In the genomic region with DNA sequence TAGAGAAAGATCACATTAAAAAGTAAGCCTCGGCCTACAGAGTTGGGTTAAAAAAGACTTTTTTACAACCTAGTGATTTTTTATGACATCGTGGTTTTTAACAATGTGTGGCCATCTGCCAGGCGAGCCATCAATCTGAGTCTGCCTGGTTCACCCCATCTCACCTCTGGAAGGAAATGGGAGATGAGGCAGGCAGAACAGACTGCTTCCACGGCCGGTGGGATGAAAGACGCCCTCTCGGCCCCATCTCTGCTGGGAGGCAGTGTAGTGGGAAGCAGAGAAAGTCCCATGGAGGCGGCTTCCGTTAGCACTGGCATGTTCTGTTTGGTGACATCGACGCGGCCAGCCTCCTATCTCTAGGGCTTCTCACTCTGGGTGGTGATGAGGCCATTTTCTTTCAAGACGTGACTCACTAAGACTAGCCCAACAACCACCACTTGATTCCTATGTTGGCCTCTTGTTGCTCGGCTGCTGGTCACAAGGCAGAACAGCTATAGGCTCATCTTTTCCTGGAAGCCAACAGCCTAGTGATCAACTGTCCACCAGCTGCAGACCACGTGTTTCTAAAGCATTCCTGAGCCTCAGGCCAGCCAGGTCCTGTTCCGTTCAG, we compare ENCODE assay signal across 9 cellular contexts.
DNase-seq lines count a peak whose midpoint lies in the region; ATAC-seq and TF ChIP-seq lines count a peak whose summit lies in the region.
"Had no signal": no experiment of that assay in that cellular context is flagged by ENCODE, and none has a peak within 500 bp of the region (broad histone marks: within the 10 kb centered on the region; RNA-seq: fewer than 3 reads in every experiment).

No MANE protein-coding gene starts in this region.

- H3K4ac ChIP-seq in IMR-90 (ENCODE audit: low read depth, low read length) = 0 out of 2 replicates have a peak overlapping the region, but pooled peaks have one; percentile 0

- H3K23ac ChIP-seq in IMR-90 (ENCODE audit: low read depth, low read length) = peak overlapping the region; percentile 46; the same call in 1 of the 2 replicates

- 0 out of 4 replicates have a peak overlapping the region, but pooled peaks of 1 of the 2 experiments have one; percentile 4 for H4K8ac ChIP-seq in IMR-90 (ENCODE audit: low read depth in 2 of 2, low read length in 2 of 2)

- TF ChIP-seq POLR2A in IMR-90 (IDR thresholded peaks at IDR 0.05; ENCODE audit: low read depth, low read length) = no peak

- H3K4me1 ChIP-seq in IMR-90 (ENCODE audit: control insufficient read depth, insufficient read depth, low read length) (peaks cover 45% of the 10 kb centered on the region), thymus (ENCODE audit: control insufficient read depth, insufficient read depth, low read length) (peaks cover 2% of the 10 kb centered on the region)

- H2AFZ ChIP-seq in IMR-90 (replicated peaks; ENCODE audit: low read length, poor library complexity) = no peak overlapping the region

- H3K27ac Mint-ChIP-seq in brain = peak overlapping the region; percentile 70 to 95 (median 89)
- H3K27ac Mint-ChIP-seq: stimulated activated naive CD8-positive, alpha-beta T cell treated with anti-CD3 and anti-CD28 coated beads, Interleukin-15, Interleukin-2, amounts not matched to agents 100 ng/mL and 50 ng/mL, for 24 hours had no signal

- peaks cover 0 to 4% (median 0%) of the 10 kb centered on the region in 5 experiments for H3K9me3 Mint-ChIP-seq in brain
- H3K9me3 Mint-ChIP-seq: stimulated activated naive CD8-positive, alpha-beta T cell treated with anti-CD3 and anti-CD28 coated beads, Interleukin-15, Interleukin-2, amounts not matched to agents 100 ng/mL and 50 ng/mL, for 24 hours had no signal

- H3K4me3 ChIP-seq in IMR-90 (ENCODE audit: insufficient read depth, low read depth, low read length) (no peak overlapping the region), thymus (ENCODE audit: low read length) (no peak overlapping the region)

- BruUV-seq in IMR-90 (replicated peaks; lab: Mats Ljungman, UMichigan) = no TSS peak

- H3K56ac ChIP-seq in IMR-90 (ENCODE audit: extremely low read depth, insufficient read depth, low read length) = no peak overlapping the region

- POLR2A ChIA-PET in IMR-90 (lab: Charles Lee; ENCODE audit: unreplicated experiment) = no interaction called here

- H3K27me3 Mint-ChIP-seq in brain = no peaks in the 10 kb centered on the region
- H3K27me3 Mint-ChIP-seq: stimulated activated naive CD8-positive, alpha-beta T cell treated with anti-CD3 and anti-CD28 coated beads, Interleukin-15, Interleukin-2, amounts not matched to agents 100 ng/mL and 50 ng/mL, for 24 hours had no signal

- H4K91ac ChIP-seq in IMR-90 (ENCODE audit: insufficient read depth, low read depth, low read length) = no peak overlapping the region

- peak overlapping the region in 3 of 5 experiments; percentile 11 to 32 (median 22) for H3K4me3 Mint-ChIP-seq in brain
- H3K4me3 Mint-ChIP-seq: stimulated activated naive CD8-positive, alpha-beta T cell treated with anti-CD3 and anti-CD28 coated beads, Interleukin-15, Interleukin-2, amounts not matched to agents 100 ng/mL and 50 ng/mL, for 24 hours had no signal

- peaks cover 42% of the 10 kb centered on the region for H3K36me3 Mint-ChIP-seq in brain

- 0 out of 2 replicates have a peak overlapping the region, but pooled peaks have one; percentile 3 for H2AK5ac ChIP-seq in IMR-90 (ENCODE audit: low read depth, low read length)

- peak overlapping the region; percentile 56 for H3K27ac ChIP-seq in IMR-90 (ENCODE audit: insufficient read depth, low read length)
- H3K27ac ChIP-seq in thymus (ENCODE audit: low read depth) = peak overlapping the region; percentile 57

- no peak overlapping the region for H3K4me2 ChIP-seq in IMR-90 (ENCODE audit: low read depth, low read length)

- no peak for TF ChIP-seq RAD21 in IMR-90 (IDR thresholded peaks at IDR 0.05; ENCODE audit: low read length)

- peaks cover 26% of the 10 kb centered on the region for H3K36me3 ChIP-seq in IMR-90 (ENCODE audit: control insufficient read depth, insufficient read depth, low read length)
- no peaks in the 10 kb centered on the region for H3K36me3 ChIP-seq in thymus (ENCODE audit: control insufficient read depth, insufficient read depth)

- H3K9ac ChIP-seq in IMR-90 (ENCODE audit: low read depth, low read length) = no peak overlapping the region

- dilution Hi-C loops in IMR-90 (cut with HindIII; ENCODE audit: low sequenced_read_pairs, unreplicated experiment) = no loop called here

- ATAC-seq in IMR-90 (ENCODE audit: low read depth) = peak; percentile 15
- no peak for ATAC-seq in GM18907 (IDR thresholded peaks at IDR 0.05; ENCODE audit: unreplicated experiment)
- ATAC-seq in HG03095 (IDR thresholded peaks at IDR 0.05; ENCODE audit: unreplicated experiment) = no peak

- intact Hi-C loops in IMR-90 (cut with micrococcal nuclease) = no loop called here

- H3K9me3 ChIP-seq in IMR-90 (ENCODE audit: control insufficient read depth, insufficient read depth, low read length) (no peaks in the 10 kb centered on the region), thymus (ENCODE audit: control insufficient read depth) (no peaks in the 10 kb centered on the region)

- peak overlapping the region; percentile 3 for H2BK5ac ChIP-seq in IMR-90 (ENCODE audit: low read depth, low read length, poor library complexity, severe bottlenecking)

- no peak overlapping the region for H3K18ac ChIP-seq in IMR-90 (ENCODE audit: low read depth, low read length)

- peaks cover 38% of the 10 kb centered on the region for H3K9me1 ChIP-seq in IMR-90 (ENCODE audit: insufficient read depth, low read length)

- TF ChIP-seq CTCF in IMR-90 (conservative IDR thresholded peaks at IDR 0.05; ENCODE audit: low read depth, low read length) (no peak), brain (conservative IDR thresholded peaks at IDR 0.05) (no peak)

- no peak overlapping the region for H2BK15ac ChIP-seq in IMR-90 (ENCODE audit: low read depth, low read length)

- in situ Hi-C loops in IMR-90 (cut with MboI; ENCODE audit: low sequenced_read_pairs) = no loop called here

- peaks cover 99% of the 10 kb centered on the region for H3K4me1 Mint-ChIP-seq in brain

- H2BK120ac ChIP-seq in IMR-90 (ENCODE audit: low read depth, low read length) = no peak overlapping the region

- no peak overlapping the region for H4K5ac ChIP-seq in IMR-90 (ENCODE audit: low read depth, low read length)

- DNase-seq in IMR-90 (peak; percentile 86), kidney tubule cell (ENCODE audit: low spot score) (peak; percentile 81)
- no peak for DNase-seq in stimulated activated CD4-positive, alpha-beta T cell treated with anti-CD3 and anti-CD28 coated beads, Interleukin-2, amount 100 ng/mL, for 48 hours
- DNase-seq: Karpas-422 had no signal

- 92% methylated on average over 1 of the region's 16 CpGs; no CpG with 5 or more reads in 1 of the 2 experiments for WGBS in IMR-90 (ENCODE audit: extremely low coverage in 2 of 2, insufficient read length in 1 of 2), 2 experiments
- 86% methylated on average over 16 of the region's 16 CpGs for WGBS in thymus

- CTCF ChIA-PET in IMR-90 (lab: Yijun Ruan, JAX) = no interaction called here

- H3K27me3 ChIP-seq in IMR-90 (ENCODE audit: control insufficient read depth, insufficient read depth, low read length) = no peaks in the 10 kb centered on the region
- no peaks in the 10 kb centered on the region for H3K27me3 ChIP-seq in thymus (ENCODE audit: control insufficient read depth, insufficient read depth)

- no peak overlapping the region for H2AK9ac ChIP-seq in IMR-90 (replicated peaks; ENCODE audit: low read depth, low read length, poor library complexity)

- peaks cover 29 to 88% of the 10 kb centered on the region in 2 experiments for H3K79me1 ChIP-seq in IMR-90 (ENCODE audit: low read depth in 1 of 2, low read length in 2 of 2)

- peaks cover 92% of the 10 kb centered on the region for H4K20me1 ChIP-seq in IMR-90 (ENCODE audit: insufficient read depth, low read length)

- H2BK20ac ChIP-seq in IMR-90 (ENCODE audit: low read depth, low read length) = no peak overlapping the region

- H3K14ac ChIP-seq in IMR-90 (replicated peaks; ENCODE audit: low read depth, low read length) = peak overlapping the region; percentile 24

TF ChIP-seq in IMR-90, 13 proteins besides CTCF, POLR2A, EP300 and RAD21:
- TF ChIP-seq CHD1 (IDR thresholded peaks at IDR 0.05; ENCODE audit: low read depth, low read length) = no peak
- no peak for TF ChIP-seq SMC3 (IDR thresholded peaks at IDR 0.05; ENCODE audit: low read depth, low read length)
- TF ChIP-seq, protein P1, sequence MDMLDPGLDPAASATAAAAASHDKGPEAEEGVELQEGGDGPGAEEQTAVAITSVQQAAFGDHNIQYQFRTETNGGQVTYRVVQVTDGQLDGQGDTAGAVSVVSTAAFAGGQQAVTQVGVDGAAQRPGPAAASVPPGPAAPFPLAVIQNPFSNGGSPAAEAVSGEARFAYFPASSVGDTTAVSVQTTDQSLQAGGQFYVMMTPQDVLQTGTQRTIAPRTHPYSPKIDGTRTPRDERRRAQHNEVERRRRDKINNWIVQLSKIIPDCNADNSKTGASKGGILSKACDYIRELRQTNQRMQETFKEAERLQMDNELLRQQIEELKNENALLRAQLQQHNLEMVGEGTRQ (IDR thresholded peaks at IDR 0.05; ENCODE audit: low read depth, low read length) = peak; percentile 73
- no peak for TF ChIP-seq CEBPB (IDR thresholded peaks at IDR 0.05; ENCODE audit: low read depth, low read length)
- TF ChIP-seq NFE2L2 (IDR thresholded peaks at IDR 0.05; ENCODE audit: low read depth, low read length) = no peak
- TF ChIP-seq RCOR1 (IDR thresholded peaks at IDR 0.05; ENCODE audit: insufficient replicate concordance, low read length) = no peak
- TF ChIP-seq MXI1 (IDR thresholded peaks at IDR 0.05; ENCODE audit: borderline replicate concordance, low read depth, low read length) = no peak

Comparison
In these comparisons a context has a peak if more than half of its experiments do, and no peak if none do; other contexts are left out.
1. DNase-seq: peak in IMR-90 (single experiment) and kidney tubule cell (single experiment); none in stimulated activated CD4-positive, alpha-beta T cell treated with anti-CD3 and anti-CD28 coated beads, Interleukin-2, amount 100 ng/mL, for 48 hours (0 of 2).